In the genomic region with DNA sequence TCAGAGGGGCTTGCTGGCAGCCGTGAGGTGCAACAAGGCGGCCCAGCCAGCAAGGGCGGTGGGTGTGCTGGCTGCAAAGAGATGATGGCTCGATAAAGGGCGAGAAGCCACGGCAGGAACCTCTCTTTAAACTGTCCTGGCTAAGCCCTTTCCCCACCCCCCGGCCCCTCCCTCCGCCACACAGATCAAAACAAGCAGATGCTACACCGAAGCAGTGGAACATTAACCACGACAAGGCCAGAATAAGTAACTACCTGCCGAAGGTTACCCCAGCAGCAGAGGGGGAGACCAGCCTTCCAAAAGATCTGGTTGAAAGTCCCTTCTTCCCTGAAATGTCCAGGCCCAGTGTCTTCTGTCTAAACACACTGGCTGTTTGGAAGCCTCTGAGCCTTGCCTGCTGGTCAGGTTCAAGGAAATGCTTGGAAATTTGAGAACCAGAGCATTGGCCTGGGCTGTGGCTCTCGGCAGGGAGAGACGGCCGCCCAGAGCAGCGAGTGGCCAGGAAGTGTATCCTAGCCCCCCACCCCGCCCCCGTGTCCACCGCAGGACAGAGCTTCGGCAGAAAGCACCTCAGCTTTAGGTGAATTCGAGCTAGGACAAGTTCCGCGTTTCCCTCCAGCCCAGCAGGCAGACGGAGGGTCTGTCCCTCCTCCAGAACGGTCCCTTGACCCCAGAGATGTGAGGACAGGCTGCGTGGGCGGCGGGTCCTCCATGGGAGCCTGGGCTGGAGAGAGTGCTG, we compare ENCODE assay signal across 9 cellular contexts. TPM values are rescaled to one million over a fixed set of nuclear protein-coding genes. Genes with fewer than 3 reads are reported as not detected.
DNase-seq lines count a peak whose midpoint lies in the region; TF ChIP-seq lines count a peak whose summit lies in the region.
"Had no signal": no experiment of that assay in that cellular context is flagged by ENCODE, and none has a peak within 500 bp of the region (broad histone marks: within the 10 kb centered on the region; RNA-seq: fewer than 3 reads in every experiment).

No MANE protein-coding gene starts in this region.

- DNase-seq in CD1c-positive myeloid dendritic cell (ENCODE audit: extremely low spot score), result peak; percentile 25
- DNase-seq in RPMI7951 (ENCODE audit: low read depth), result peak; percentile 50
- DNase-seq in fibroblast of the aortic adventitia (ENCODE audit: low read depth), result peak; percentile 57
- no peak for DNase-seq in osteocyte (ENCODE audit: extremely low spot score, unreplicated experiment)
- no peak for DNase-seq in KG1 (lab: John Stamatoyannopoulos, UW)
- DNase-seq in central memory CD4-positive, alpha-beta T cell, result no peak
- no peak for DNase-seq in GM13976 (ENCODE audit: low spot score)
- DNase-seq in activated CD4-positive, alpha-beta T cell treated with anti-CD3 and anti-CD28 coated beads, Interleukin-2, amount 10 ng/mL, durations not matched to agents 7 days and 5 days, result no peak
- DNase-seq: stimulated activated CD4-positive, alpha-beta T cell treated with anti-CD3 and anti-CD28 coated beads, Interleukin-4, amount 100 ng/mL, for 24 hours had no signal

- no peaks in the 10 kb centered on the region for H3K27me3 Mint-ChIP-seq in osteocyte (ENCODE audit: unreplicated experiment)
- peaks cover 32% of the 10 kb centered on the region for H3K27me3 Mint-ChIP-seq in activated CD4-positive, alpha-beta T cell treated with anti-CD3 and anti-CD28 coated beads, Interleukin-2, amount 10 ng/mL, durations not matched to agents 7 days and 5 days

- TF ChIP-seq CTCF in fibroblast of the aortic adventitia (IDR thresholded peaks at IDR 0.05; ENCODE audit: insufficient read depth, low read length) (no peak), osteocyte (IDR thresholded peaks at IDR 0.05) (no peak), GM13976 (IDR thresholded peaks at IDR 0.05; ENCODE audit: borderline replicate concordance, control extremely low read depth, extremely low read depth, insufficient read depth, missing control alignments) (no peak)

- in situ Hi-C loops in GM13976 (cut with MboI; ENCODE audit: low sequenced_read_pairs, unreplicated experiment), result no loop called here

- H3K4me3 Mint-ChIP-seq in osteocyte (ENCODE audit: unreplicated experiment), result peak overlapping the region; percentile 93
- H3K4me3 Mint-ChIP-seq in activated CD4-positive, alpha-beta T cell treated with anti-CD3 and anti-CD28 coated beads, Interleukin-2, amount 10 ng/mL, durations not matched to agents 7 days and 5 days, result no peak overlapping the region

- H3K27ac Mint-ChIP-seq in osteocyte (ENCODE audit: unreplicated experiment), result peak overlapping the region; percentile 81
- H3K27ac Mint-ChIP-seq in activated CD4-positive, alpha-beta T cell treated with anti-CD3 and anti-CD28 coated beads, Interleukin-2, amount 10 ng/mL, durations not matched to agents 7 days and 5 days, result no peak overlapping the region

- POLR2A ChIA-PET in activated CD4-positive, alpha-beta T cell treated with anti-CD3 and anti-CD28 coated beads, Interleukin-2, amount 10 ng/mL, durations not matched to agents 7 days and 5 days (lab: Charles Lee), result no interaction called here

- peaks cover 52% of the 10 kb centered on the region for H3K4me1 Mint-ChIP-seq in osteocyte (ENCODE audit: unreplicated experiment)
- H3K4me1 Mint-ChIP-seq in activated CD4-positive, alpha-beta T cell treated with anti-CD3 and anti-CD28 coated beads, Interleukin-2, amount 10 ng/mL, durations not matched to agents 7 days and 5 days, result peaks cover 2% of the 10 kb centered on the region

- H3K4me3 ChIP-seq in fibroblast of the aortic adventitia (ENCODE audit: low read depth, low read length), result peak overlapping the region; percentile 91

- peaks cover 39% of the 10 kb centered on the region for H3K36me3 Mint-ChIP-seq in osteocyte (ENCODE audit: unreplicated experiment)
- no peaks in the 10 kb centered on the region for H3K36me3 Mint-ChIP-seq in activated CD4-positive, alpha-beta T cell treated with anti-CD3 and anti-CD28 coated beads, Interleukin-2, amount 10 ng/mL, durations not matched to agents 7 days and 5 days (ENCODE audit: low read depth)

- no peaks in the 10 kb centered on the region for H3K9me3 Mint-ChIP-seq in osteocyte (ENCODE audit: unreplicated experiment)
- H3K9me3 Mint-ChIP-seq in activated CD4-positive, alpha-beta T cell treated with anti-CD3 and anti-CD28 coated beads, Interleukin-2, amount 10 ng/mL, durations not matched to agents 7 days and 5 days, result no peaks in the 10 kb centered on the region

- CTCF ChIA-PET in activated CD4-positive, alpha-beta T cell treated with anti-CD3 and anti-CD28 coated beads, Interleukin-2, amount 10 ng/mL, durations not matched to agents 7 days and 5 days (lab: Charles Lee), result no interaction called here

RNA-seq across cellular contexts. Expression of gene FAM20C, which starts 2.1 kb away (rescaled TPM):
- 256 and 312 TPM in 2 replicates for total RNA-seq in RPMI7951 (2014; rRNA removed; shearing (Covaris generic))
- total RNA-seq in fibroblast of the aortic adventitia (ENCODE audit: low replicate concordance) (18.2 and 55.5 TPM in 2 replicates), osteocyte (132 and 143 TPM in 2 replicates)
- under 1 TPM; 0.29 to 0.47 TPM for total RNA-seq in activated CD4-positive, alpha-beta T cell treated with anti-CD3 and anti-CD28 coated beads, Interleukin-2, amount 10 ng/mL, durations not matched to agents 7 days and 5 days

Comparison
In these comparisons a context has a peak if more than half of its experiments do, and no peak if none do; other contexts are left out.
1. DNase-seq: peak in CD1c-positive myeloid dendritic cell (single experiment), RPMI7951 (single experiment) and fibroblast of the aortic adventitia (single experiment); none in osteocyte (single experiment), KG1 (single experiment), central memory CD4-positive, alpha-beta T cell (single experiment), GM13976 (single experiment) and activated CD4-positive, alpha-beta T cell treated with anti-CD3 and anti-CD28 coated beads, Interleukin-2, amount 10 ng/mL, durations not matched to agents 7 days and 5 days (single experiment).
2. RNA of gene FAM20C, which starts 2.1 kb away (total RNA-seq): 256 to 312 TPM in RPMI7951, 132 to 143 TPM in osteocyte and 18.2 to 55.5 TPM in fibroblast of the aortic adventitia; 0.29 to 0.47 TPM in activated CD4-positive, alpha-beta T cell treated with anti-CD3 and anti-CD28 coated beads, Interleukin-2, amount 10 ng/mL, durations not matched to agents 7 days and 5 days; every median in the first group is over 10 times any median in the second.